Comparison of ENCODE assay signal across 12 cellular contexts in genomic region chr11:13883042-13883441, GRCh38.
DNase-seq lines count a peak whose midpoint lies in the region; ATAC-seq and TF ChIP-seq lines count a peak whose summit lies in the region.
"Had no signal": no experiment of that assay in that cellular context is flagged by ENCODE, and none has a peak within 500 bp of the region (broad histone marks: within the 10 kb centered on the region; RNA-seq: fewer than 3 reads in every experiment).

No MANE protein-coding gene starts in this region.

- POLR2A ChIA-PET in HEK293T (lab: Yijun Ruan, JAX): no interaction called here

- intact Hi-C loops in left colon (cut with DNase I, micrococcal nuclease): no loop called here

- CTCF ChIA-PET in HEK293T (lab: Yijun Ruan, JAX): no interaction called here

- no peak overlapping the region for H3K27ac ChIP-seq in substantia nigra (ENCODE audit: low read depth, low read length, poor library complexity, severe bottlenecking)
- H3K27ac ChIP-seq: HL-60 had no signal

- DNase-seq in left colon (peak; percentile 37 to 63), substantia nigra (lab: John Stamatoyannopoulos, UW) (no peak), HEK293T (ENCODE audit: extremely low spot score) (no peak), NCI-H2107 (lab: John Stamatoyannopoulos, UW) (no peak)
- DNase-seq: DND-41, natural killer cell, NCI-H2081 had no signal

- ATAC-seq in GM18519 (IDR thresholded peaks at IDR 0.05; ENCODE audit: low FRiP score, unreplicated experiment) (peak; percentile 88), GM21526 (IDR thresholded peaks at IDR 0.05; ENCODE audit: low FRiP score, unreplicated experiment) (peak; percentile 78), HG03565 (IDR thresholded peaks at IDR 0.05; ENCODE audit: unreplicated experiment) (peak; percentile 67), left colon (peak; percentile 86), HG03460 (IDR thresholded peaks at IDR 0.05; ENCODE audit: unreplicated experiment) (no peak)
- ATAC-seq: natural killer cell had no signal

TF ChIP-seq in HEK293T, 16 proteins besides CTCF, POLR2A, EP300 and RAD21:
- TF ChIP-seq ELF4 (IDR thresholded peaks at IDR 0.05): no peak
- no peak for TF ChIP-seq FOXK2 (IDR thresholded peaks at IDR 0.05)
- no peak for TF ChIP-seq L3MBTL2 (conservative IDR thresholded peaks at IDR 0.05)
- TF ChIP-seq FOXM1 (IDR thresholded peaks at IDR 0.05; ENCODE audit: borderline replicate concordance): no peak
- TF ChIP-seq SUZ12 (IDR thresholded peaks at IDR 0.05): no peak
- no peak for TF ChIP-seq NFRKB (IDR thresholded peaks at IDR 0.05)
- no peak for TF ChIP-seq ZNF384 (IDR thresholded peaks at IDR 0.05)
- TF ChIP-seq CTBP1 (IDR thresholded peaks at IDR 0.05; ENCODE audit: borderline replicate concordance): no peak
- no peak for TF ChIP-seq FOXA1 (IDR thresholded peaks at IDR 0.05)
- TF ChIP-seq HDGF (IDR thresholded peaks at IDR 0.05; ENCODE audit: borderline replicate concordance): no peak
- no peak for TF ChIP-seq ARNT (IDR thresholded peaks at IDR 0.05)
- no peak for TF ChIP-seq TARDBP (IDR thresholded peaks at IDR 0.05)
- no peak for TF ChIP-seq SP1 (IDR thresholded peaks at IDR 0.05)
- no peak for TF ChIP-seq PKNOX1 (IDR thresholded peaks at IDR 0.05)
- TF ChIP-seq LEF1 (IDR thresholded peaks at IDR 0.05; ENCODE audit: borderline replicate concordance): no peak
- no peak for TF ChIP-seq BHLHE40 (IDR thresholded peaks at IDR 0.05; ENCODE audit: borderline replicate concordance)

Comparison
In these comparisons a context has a peak if more than half of its experiments do, and no peak if none do; other contexts are left out.
1. DNase-seq: peak in left colon (2 of 2); none in substantia nigra (0 of 49), HEK293T (single experiment) and NCI-H2107 (single experiment).